In genomic region chr7:149355390-149356048, GRCh38 we compare ENCODE assay signal across 1 cellular context.
TF ChIP-seq lines count a peak whose summit lies in the region.

No MANE protein-coding gene starts in this region.

TF ChIP-seq in GM23338, 12 proteins besides CTCF, POLR2A, EP300 and RAD21 (continued from another document):
- TF ChIP-seq ZNF462 (CRISPR knock-in tag; IDR thresholded peaks at IDR 0.05) (peak; percentile 99), EZH2 (IDR thresholded peaks at IDR 0.05; ENCODE audit: low read depth, unreplicated experiment) (no peak)
